1 cellular context compared by ENCODE assay signal in genomic region chr19:55116232-55117062, GRCh38.
TF ChIP-seq lines count a peak whose summit lies in the region.

No MANE protein-coding gene starts in this region.

TF ChIP-seq in HEK293, 187 proteins besides CTCF, POLR2A, EP300 and RAD21 (continued from another document):
- TF ChIP-seq ZBTB26 (tag by site-specific recombination; optimal IDR thresholded peaks at IDR 0.05) (peak; percentile 25), ZNF600 (tag by site-specific recombination; IDR thresholded peaks at IDR 0.05) (peak; percentile 97), ZNF654 (tag by site-specific recombination; IDR thresholded peaks at IDR 0.05; ENCODE audit: low read depth) (no peak), REPIN1 (tag by site-specific recombination; IDR thresholded peaks at IDR 0.05; ENCODE audit: low read depth) (no peak), ZNF133 (tag by site-specific recombination; IDR thresholded peaks at IDR 0.05) (no peak), ZFP37 (tag by site-specific recombination; IDR thresholded peaks at IDR 0.05) (peak; percentile 37; the same call in 1 of the 2 replicates), KLF16 (tag by site-specific recombination; IDR thresholded peaks at IDR 0.05) (peak; percentile 60), ZNF10 (tag by site-specific recombination; IDR thresholded peaks at IDR 0.05) (no peak), SCRT2 (tag by site-specific recombination; IDR thresholded peaks at IDR 0.05) (no peak), ZNF561 (tag by site-specific recombination; IDR thresholded peaks at IDR 0.05; ENCODE audit: borderline replicate concordance) (no peak), ZNF585B (tag by site-specific recombination; IDR thresholded peaks at IDR 0.05) (no peak), WT1 (tag by site-specific recombination; IDR thresholded peaks at IDR 0.05) (no peak), ZBTB17 (tag by site-specific recombination; IDR thresholded peaks at IDR 0.05) (peak; percentile 80), SP2 (tag by site-specific recombination; IDR thresholded peaks at IDR 0.05) (peak; percentile 53), ZNF394 (tag by site-specific recombination; IDR thresholded peaks at IDR 0.05; ENCODE audit: borderline replicate concordance) (no peak), ZFP69B (tag by site-specific recombination; IDR thresholded peaks at IDR 0.05) (no peak), ZXDB (tag by site-specific recombination; IDR thresholded peaks at IDR 0.05) (0 out of 2 replicates have a peak, but pooled peaks have one; percentile 22), ZBTB6 (tag by site-specific recombination; IDR thresholded peaks at IDR 0.05) (no peak), ZNF48 (tag by site-specific recombination; IDR thresholded peaks at IDR 0.05) (no peak), ZNF664 (tag by site-specific recombination; IDR thresholded peaks at IDR 0.05) (no peak), PRDM1 (tag by site-specific recombination; IDR thresholded peaks at IDR 0.05) (peak; percentile 41; the same call in 1 of the 2 replicates), KLF8 (tag by site-specific recombination; IDR thresholded peaks at IDR 0.05) (0 out of 2 replicates have a peak, but pooled peaks have one; percentile 15), ZNF335 (tag by site-specific recombination; conservative IDR thresholded peaks at IDR 0.05) (0 out of 2 replicates have a peak, but pooled peaks have one; percentile 37), GLIS1 (tag by site-specific recombination; IDR thresholded peaks at IDR 0.05) (peak; percentile 28; the same call in 1 of the 2 replicates), ZNF423 (tag by site-specific recombination; IDR thresholded peaks at IDR 0.05) (no peak), ZNF274 (IDR thresholded peaks at IDR 0.05; ENCODE audit: low read length) (no peak), ZNF274 (tag by site-specific recombination; IDR thresholded peaks at IDR 0.05; ENCODE audit: borderline replicate concordance) (no peak), AEBP2 (tag by site-specific recombination; IDR thresholded peaks at IDR 0.05; ENCODE audit: borderline replicate concordance) (no peak), PRDM4 (tag by site-specific recombination; IDR thresholded peaks at IDR 0.05) (no peak), ZNF366 (tag by site-specific recombination; conservative IDR thresholded peaks at IDR 0.05) (peak; percentile 70; the same call in 1 of the 2 replicates), TSHZ1 (tag by site-specific recombination; IDR thresholded peaks at IDR 0.05; ENCODE audit: borderline replicate concordance) (no peak), FEZF1 (tag by site-specific recombination; IDR thresholded peaks at IDR 0.05) (0 out of 2 replicates have a peak, but pooled peaks have one; percentile 33), ZNF513 (tag by site-specific recombination; IDR thresholded peaks at IDR 0.05) (no peak), IKZF3 (tag by site-specific recombination; IDR thresholded peaks at IDR 0.05) (no peak), PBX3 (CRISPR knock-in tag; IDR thresholded peaks at IDR 0.05) (no peak), ZNF18 (tag by site-specific recombination; IDR thresholded peaks at IDR 0.05) (no peak), ZNF670 (tag by site-specific recombination; IDR thresholded peaks at IDR 0.05; ENCODE audit: low read depth) (no peak), ZNF76 (tag by site-specific recombination; IDR thresholded peaks at IDR 0.05; ENCODE audit: borderline replicate concordance, low read depth) (peak; percentile 31; the same call in 1 of the 2 replicates), ZNF362 (tag by site-specific recombination; IDR thresholded peaks at IDR 0.05) (no peak), ZNF621 (tag by site-specific recombination; IDR thresholded peaks at IDR 0.05) (no peak), ZNF843 (tag by site-specific recombination; IDR thresholded peaks at IDR 0.05) (no peak)
